In genomic region chr4:122826000-122826595, GRCh38 we compare ENCODE assay signal across 8 cellular contexts. TPM values are rescaled to one million over a fixed set of nuclear protein-coding genes. Genes with fewer than 3 reads are reported as not detected.
DNase-seq lines count a peak whose midpoint lies in the region; ATAC-seq, FAIRE-seq and TF ChIP-seq lines count a peak whose summit lies in the region.

No MANE protein-coding gene starts in this region.

- peak overlapping the region; percentile 83 for H3K4me3 ChIP-seq in SK-N-MC
- peak overlapping the region; percentile 75 for H3K4me3 ChIP-seq in fibroblast of villous mesenchyme (ENCODE audit: low read depth, low read length)

- H3K27ac ChIP-seq in SK-N-MC, result no peak overlapping the region

- no peaks in the 10 kb centered on the region for H3K9me3 ChIP-seq in SK-N-MC (ENCODE audit: low read depth, low read length)

- no peaks in the 10 kb centered on the region for H3K36me3 ChIP-seq in SK-N-MC (ENCODE audit: insufficient read depth, low read length)

- peak; percentile 9 for FAIRE-seq in GM12892 (lab: Jason Lieb, UNC)

- TF ChIP-seq POLR2A in GM12892 (IDR thresholded peaks at IDR 0.05; ENCODE audit: low read depth, low read length), result no peak

- DNase-seq in GM12892 (ENCODE audit: insufficient read length) (no peak), SK-N-MC (ENCODE audit: low read depth, low spot score) (no peak), fibroblast of villous mesenchyme (ENCODE audit: low read depth) (peak; percentile 58), retina (peak; percentile 58), NCI-H510A treated with DMSO at 0.1 percent for 48 hours (lab: John Stamatoyannopoulos, UW) (no peak)

- H3K9ac ChIP-seq in SK-N-MC (ENCODE audit: insufficient read length), result peak overlapping the region; percentile 57

- no peak for ATAC-seq in GM21526 (IDR thresholded peaks at IDR 0.05; ENCODE audit: low FRiP score, unreplicated experiment)
- no peak for ATAC-seq in HG02885 (IDR thresholded peaks at IDR 0.05; ENCODE audit: poor library complexity, unreplicated experiment)
- no peak for ATAC-seq in HG03442 (IDR thresholded peaks at IDR 0.05; ENCODE audit: unreplicated experiment)

- TF ChIP-seq CTCF in fibroblast of villous mesenchyme (IDR thresholded peaks at IDR 0.05; ENCODE audit: insufficient read depth, low read depth, low read length), result no peak

RNA-seq across cellular contexts. Expression of gene FGF2, which starts 0.5 kb away (rescaled TPM):
- polyA plus RNA-seq in GM12892 (2012; ENCODE audit: missing spikeins), result 1.1 TPM
- total RNA-seq in fibroblast of villous mesenchyme, result 66.0 and 176 TPM in 2 replicates

Comparison
In these comparisons a context has a peak if more than half of its experiments do, and no peak if none do; other contexts are left out.
1. DNase-seq: peak in fibroblast of villous mesenchyme (single experiment) and retina (single experiment); none in GM12892 (single experiment), SK-N-MC (single experiment) and NCI-H510A treated with DMSO at 0.1 percent for 48 hours (single experiment).